In the genomic region with DNA sequence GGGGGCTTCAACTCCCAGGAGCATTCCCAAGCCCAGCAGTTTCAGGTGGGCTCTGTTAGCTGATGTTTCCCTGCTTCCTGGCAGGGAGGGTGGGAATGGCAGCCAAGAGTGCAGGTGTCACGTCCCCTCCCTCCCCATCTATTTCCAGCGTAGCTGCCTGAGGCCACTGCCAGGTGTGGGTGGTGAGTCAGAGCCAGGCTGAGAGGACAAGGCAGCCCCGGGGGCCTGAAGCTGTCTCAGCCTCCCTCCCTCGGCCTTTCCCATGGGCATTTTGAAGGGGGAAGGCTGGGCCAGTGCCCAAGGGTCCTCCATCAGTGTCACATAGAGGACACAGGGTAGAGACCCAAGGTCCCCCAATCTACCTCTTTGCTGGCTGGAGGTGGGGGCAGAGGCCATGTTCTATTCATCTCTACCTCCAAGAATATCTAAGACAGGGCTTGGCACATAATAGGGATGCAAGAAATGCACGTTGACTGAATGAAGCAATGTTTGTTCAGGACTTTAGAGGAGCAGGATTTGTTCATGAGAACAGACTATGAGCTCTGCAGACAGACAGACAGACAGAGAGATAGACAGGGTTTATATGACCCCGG, we compare ENCODE assay signal across 9 cellular contexts. TPM values are rescaled to one million over a fixed set of nuclear protein-coding genes. Genes with fewer than 3 reads are reported as not detected.
DNase-seq lines count a peak whose midpoint lies in the region; ATAC-seq and TF ChIP-seq lines count a peak whose summit lies in the region.
"Had no signal": no experiment of that assay in that cellular context is flagged by ENCODE, and none has a peak within 500 bp of the region (broad histone marks: within the 10 kb centered on the region; RNA-seq: fewer than 3 reads in every experiment).

No MANE protein-coding gene starts in this region.

- no peak for TF ChIP-seq CTCF in type B pancreatic cell (conservative IDR thresholded peaks at IDR 0.05)

- H3K9me3 Mint-ChIP-seq in activated T-cell treated with anti-CD3 and anti-CD28 coated beads, Interleukin-2, amount 50 U/mL, for 72 hours, result no peaks in the 10 kb centered on the region
- no peaks in the 10 kb centered on the region for H3K9me3 Mint-ChIP-seq in type B pancreatic cell

- H3K4me1 Mint-ChIP-seq in activated T-cell treated with anti-CD3 and anti-CD28 coated beads, Interleukin-2, amount 50 U/mL, for 72 hours (ENCODE audit: low read depth), result peaks cover 90% of the 10 kb centered on the region
- peaks cover 63% of the 10 kb centered on the region for H3K4me1 Mint-ChIP-seq in type B pancreatic cell (ENCODE audit: unreplicated experiment)

- no peaks in the 10 kb centered on the region for H3K36me3 Mint-ChIP-seq in activated T-cell treated with anti-CD3 and anti-CD28 coated beads, Interleukin-2, amount 50 U/mL, for 72 hours (ENCODE audit: insufficient read depth in 2 of 2)
- no peaks in the 10 kb centered on the region for H3K36me3 Mint-ChIP-seq in type B pancreatic cell

- no peak overlapping the region for H3K27ac Mint-ChIP-seq in activated T-cell treated with anti-CD3 and anti-CD28 coated beads, Interleukin-2, amount 50 U/mL, for 72 hours
- H3K27ac Mint-ChIP-seq in type B pancreatic cell, result peak overlapping the region; percentile 56

- H3K27me3 Mint-ChIP-seq in activated T-cell treated with anti-CD3 and anti-CD28 coated beads, Interleukin-2, amount 50 U/mL, for 72 hours (ENCODE audit: low read depth), result no peaks in the 10 kb centered on the region
- no peaks in the 10 kb centered on the region for H3K27me3 Mint-ChIP-seq in type B pancreatic cell

- no peak for ATAC-seq in activated T-cell treated with anti-CD3 and anti-CD28 coated beads, Interleukin-2, amount 50 U/mL, for 72 hours (replicated peaks in 1 of 2)
- ATAC-seq in esophagus mucosa, result peak; percentile 82
- ATAC-seq in HG03097 (IDR thresholded peaks at IDR 0.05; ENCODE audit: low FRiP score, unreplicated experiment), result no peak

- peak overlapping the region in 1 of 2 donors; percentile 13 for H3K4me3 Mint-ChIP-seq in activated T-cell treated with anti-CD3 and anti-CD28 coated beads, Interleukin-2, amount 50 U/mL, for 72 hours
- H3K4me3 Mint-ChIP-seq in type B pancreatic cell, result no peak overlapping the region

- DNase-seq in activated T-cell treated with anti-CD3 and anti-CD28 coated beads, Interleukin-2, amount 50 U/mL, for 72 hours, result peak; percentile 28 to 47
- no peak for DNase-seq in activated T-cell treated with anti-CD3 and anti-CD28 coated beads, Interleukin-2, amount 50 U/mL, for 1 hour
- DNase-seq in NCI-H345 (lab: John Stamatoyannopoulos, UW) (peak; percentile 85), type B pancreatic cell (ENCODE audit: extremely low spot score, unreplicated experiment) (no peak), NOMO-1 (lab: John Stamatoyannopoulos, UW; ENCODE audit: unreplicated experiment in 2 of 2) (no peak), NCI-H1694 (lab: John Stamatoyannopoulos, UW) (no peak)
- DNase-seq: retina had no signal

RNA-seq across cellular contexts. Expression of a gene that starts 34.4 kb away (rescaled TPM):
- total RNA-seq in activated T-cell treated with anti-CD3 and anti-CD28 coated beads, Interleukin-2, amount 50 U/mL, for 72 hours, result 10 to 100 TPM; 32.3 to 37.2 TPM
- total RNA-seq in esophagus mucosa, result 25.7 TPM
- 240 and 495 TPM in 2 replicates for total RNA-seq in type B pancreatic cell (ENCODE audit: low replicate concordance)

Comparison
In these comparisons a context has a peak if more than half of its experiments do, and no peak if none do; other contexts are left out.
1. DNase-seq: peak in activated T-cell treated with anti-CD3 and anti-CD28 coated beads, Interleukin-2, amount 50 U/mL, for 72 hours (2 of 2) and NCI-H345 (single experiment); none in activated T-cell treated with anti-CD3 and anti-CD28 coated beads, Interleukin-2, amount 50 U/mL, for 1 hour (single experiment), type B pancreatic cell (single experiment), NOMO-1 (0 of 2) and NCI-H1694 (single experiment).